In the genomic region with DNA sequence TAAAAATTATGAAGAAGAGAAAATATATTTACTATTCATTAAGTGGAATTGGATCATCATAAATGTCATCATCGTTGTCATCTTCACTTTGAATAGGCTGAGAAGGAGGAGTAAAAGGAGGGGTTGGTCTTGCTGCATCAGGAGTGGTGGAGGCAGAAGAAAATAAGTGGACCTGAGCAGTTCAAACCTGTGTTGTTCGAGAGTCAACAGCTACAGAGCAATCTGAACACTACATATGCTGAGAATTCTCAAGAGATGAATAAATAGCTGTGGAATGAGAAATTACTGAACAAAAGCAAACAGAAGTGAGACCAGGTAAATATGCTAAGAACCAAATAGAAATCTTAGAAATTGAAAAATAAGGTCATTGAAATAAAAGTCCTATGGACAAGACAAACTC, we compare ENCODE assay signal across 37 cellular contexts. TPM values are rescaled to one million over a fixed set of nuclear protein-coding genes. Genes with fewer than 3 reads are reported as not detected.
"Had no signal": no experiment of that assay in that cellular context is flagged by ENCODE, and none has a peak within 500 bp of the region (broad histone marks: within the 10 kb centered on the region; RNA-seq: fewer than 3 reads in every experiment).

No MANE protein-coding gene starts in this region.

- H3K27ac Mint-ChIP-seq: activated CD4-positive, alpha-beta memory T cell treated with anti-CD3 and anti-CD28 coated beads, Interleukin-2, amount 10 ng/mL, durations not matched to agents 7 days and 5 days; activated CD4-positive, alpha-beta T cell treated with anti-CD3 and anti-CD28 coated beads for 36 hours; activated CD4-positive, alpha-beta T cell treated with anti-CD3 and anti-CD28 coated beads, Interleukin-2, amount 10 ng/mL, durations not matched to agents 7 days and 5 days; activated CD8-positive, alpha-beta memory T cell treated with anti-CD3 and anti-CD28 coated beads, Interleukin-2, amount 10 ng/mL, durations not matched to agents 7 days and 5 days; activated CD8-positive, alpha-beta T cell treated with anti-CD3 and anti-CD28 coated beads, Interleukin-2, amount 10 ng/mL, durations not matched to agents 7 days and 5 days; activated naive CD4-positive, alpha-beta T cell treated with anti-CD3 and anti-CD28 coated beads, Interleukin-2, amount 50 U/mL, for 72 hours; activated naive CD8-positive, alpha-beta T cell treated with anti-CD3 and anti-CD28 coated beads for 36 hours; activated T-cell treated with anti-CD3 and anti-CD28 coated beads, Interleukin-2, amount 50 U/mL, for 24 hours; activated T-helper 2 cell treated with anti-CD3 and anti-CD28 coated beads, Interferon-gamma antibody, Interleukin-2, Interleukin-4, amounts not matched to agents 10 μg/mL and 5 μg/mL and 100 μg/mL, durations not matched to agents 14 hours and 24 hours and 36 hours; T-helper 1 cell treated with Interleukin-12 subunit alpha and Interleukin-12 subunit beta and Interleukin-4 antibody, amounts not matched to agents 30 μg/mL and 1 μg/mL, for 36 hours; T-helper 2 cell treated with Interferon-gamma antibody and Interleukin-4, amounts not matched to agents 5 μg/mL and 100 μg/mL, for 36 hours; WTC11 had no signal

- H3K9me3 ChIP-seq: adrenal gland, body of pancreas, breast epithelium had no signal

- H3K4me3 ChIP-seq: adrenal gland, body of pancreas, breast epithelium had no signal

- H3K4me1 ChIP-seq: adrenal gland, body of pancreas, breast epithelium had no signal

- ATAC-seq: activated CD4-positive, alpha-beta T cell treated with anti-CD3 and anti-CD28 coated beads for 36 hours; activated CD4-positive, CD25-positive, alpha-beta regulatory T cell treated with anti-CD3 and anti-CD28 coated beads, Interleukin-2, amount 50 U/mL, for 24 hours; activated CD8-positive, alpha-beta memory T cell treated with anti-CD3 and anti-CD28 coated beads, Interleukin-2, amount 10 ng/mL, durations not matched to agents 7 days and 5 days; activated CD8-positive, alpha-beta T cell treated with anti-CD3 and anti-CD28 coated beads, Interleukin-2, amount 10 ng/mL, durations not matched to agents 7 days and 5 days; activated naive CD4-positive, alpha-beta T cell treated with anti-CD3 and anti-CD28 coated beads, Interleukin-2, amount 50 U/mL, for 72 hours; body of pancreas; WTC11 had no signal

- H3K9me3 Mint-ChIP-seq: activated CD4-positive, alpha-beta memory T cell treated with anti-CD3 and anti-CD28 coated beads, Interleukin-2, amount 10 ng/mL, durations not matched to agents 7 days and 5 days; activated T-cell treated with anti-CD3 and anti-CD28 coated beads, Interleukin-2, amount 50 U/mL, for 24 hours; activated T-helper 2 cell treated with anti-CD3 and anti-CD28 coated beads, Interferon-gamma antibody, Interleukin-2, Interleukin-4, amounts not matched to agents 10 μg/mL and 5 μg/mL and 100 μg/mL, durations not matched to agents 14 hours and 24 hours and 36 hours; T-helper 1 cell treated with Interleukin-12 subunit alpha and Interleukin-12 subunit beta and Interleukin-4 antibody, amounts not matched to agents 30 μg/mL and 1 μg/mL, for 36 hours; T-helper 2 cell treated with Interferon-gamma antibody and Interleukin-4, amounts not matched to agents 5 μg/mL and 100 μg/mL, for 36 hours; WTC11 had no signal

- H3K36me3 ChIP-seq: adrenal gland, brain microvascular endothelial cell, breast epithelium, WERI-Rb-1 had no signal

- DNase-seq: activated CD4-positive, alpha-beta memory T cell treated with anti-CD3 and anti-CD28 coated beads, Interleukin-2, amount 10 ng/mL, durations not matched to agents 7 days and 5 days; activated CD4-positive, alpha-beta T cell treated with anti-CD3 and anti-CD28 coated beads for 1 hour; activated CD4-positive, alpha-beta T cell treated with anti-CD3 and anti-CD28 coated beads for 36 hours; activated CD4-positive, alpha-beta T cell treated with anti-CD3 and anti-CD28 coated beads for 48 hours; activated CD4-positive, alpha-beta T cell treated with anti-CD3 and anti-CD28 coated beads, Interleukin-2, amount 10 ng/mL, durations not matched to agents 7 days and 5 days; activated CD4-positive, alpha-beta T cell treated with anti-CD3 and anti-CD28 coated beads, Interleukin-2, amount 50 U/mL, for 48 hours; activated CD4-positive, CD25-positive, alpha-beta regulatory T cell; activated CD8-positive, alpha-beta memory T cell treated with anti-CD3 and anti-CD28 coated beads for 24 hours; activated CD8-positive, alpha-beta memory T cell treated with anti-CD3 and anti-CD28 coated beads, Interleukin-2, amount 10 ng/mL, durations not matched to agents 7 days and 5 days; activated CD8-positive, alpha-beta memory T cell treated with anti-CD3 and anti-CD28 coated beads, Interleukin-2, amount 50 U/mL, for 48 hours; activated CD8-positive, alpha-beta T cell treated with anti-CD3 and anti-CD28 coated beads, Interleukin-2, amount 10 ng/mL, durations not matched to agents 7 days and 5 days; activated effector memory CD4-positive, alpha-beta T cell treated with Interleukin-2 at 50 U/mL for 16 hours; activated gamma-delta T cell; activated naive CD4-positive, alpha-beta T cell treated with anti-CD3 and anti-CD28 coated beads, Interleukin-2, amount 50 U/mL, for 16 hours; activated naive CD4-positive, alpha-beta T cell treated with Interleukin-2 at 50 U/mL for 16 hours; activated naive CD8-positive, alpha-beta T cell treated with anti-CD3 and anti-CD28 coated beads for 36 hours; activated T-cell treated with anti-CD3 and anti-CD28 coated beads, Interleukin-2, amount 50 U/mL, for 24 hours; activated T-cell treated with anti-CD3 and anti-CD28 coated beads, Interleukin-2, amount 50 U/mL, for 48 hours; adrenal gland; amniotic stem cell; aorta; body of pancreas; brain microvascular endothelial cell; central memory CD4-positive, alpha-beta T cell; T-helper 1 cell; T-helper 2 cell; T-helper 9 cell; WERI-Rb-1 had no signal

- H3K27me3 Mint-ChIP-seq: activated CD4-positive, alpha-beta memory T cell treated with anti-CD3 and anti-CD28 coated beads, Interleukin-2, amount 10 ng/mL, durations not matched to agents 7 days and 5 days; activated naive CD8-positive, alpha-beta T cell treated with anti-CD3 and anti-CD28 coated beads for 36 hours had no signal

- H3K27me3 ChIP-seq: body of pancreas, brain microvascular endothelial cell, breast epithelium had no signal

- H3K4me3 Mint-ChIP-seq: activated CD4-positive, alpha-beta memory T cell treated with anti-CD3 and anti-CD28 coated beads, Interleukin-2, amount 10 ng/mL, durations not matched to agents 7 days and 5 days; activated CD4-positive, alpha-beta T cell treated with anti-CD3 and anti-CD28 coated beads for 36 hours; activated CD4-positive, alpha-beta T cell treated with anti-CD3 and anti-CD28 coated beads, Interleukin-2, amount 10 ng/mL, durations not matched to agents 7 days and 5 days; activated CD8-positive, alpha-beta memory T cell treated with anti-CD3 and anti-CD28 coated beads, Interleukin-2, amount 10 ng/mL, durations not matched to agents 7 days and 5 days; activated CD8-positive, alpha-beta T cell treated with anti-CD3 and anti-CD28 coated beads, Interleukin-2, amount 10 ng/mL, durations not matched to agents 7 days and 5 days; activated naive CD8-positive, alpha-beta T cell treated with anti-CD3 and anti-CD28 coated beads for 36 hours; activated T-cell treated with anti-CD3 and anti-CD28 coated beads, Interleukin-2, amount 50 U/mL, for 24 hours; T-helper 1 cell treated with Interleukin-12 subunit alpha and Interleukin-12 subunit beta and Interleukin-4 antibody, amounts not matched to agents 30 μg/mL and 1 μg/mL, for 36 hours; T-helper 2 cell treated with Interferon-gamma antibody and Interleukin-4, amounts not matched to agents 5 μg/mL and 100 μg/mL, for 36 hours; WTC11 had no signal

- H3K36me3 Mint-ChIP-seq: activated CD8-positive, alpha-beta memory T cell treated with anti-CD3 and anti-CD28 coated beads, Interleukin-2, amount 10 ng/mL, durations not matched to agents 7 days and 5 days; activated naive CD8-positive, alpha-beta T cell treated with anti-CD3 and anti-CD28 coated beads for 36 hours; WTC11 had no signal

- H3K4me1 Mint-ChIP-seq: activated CD4-positive, alpha-beta memory T cell treated with anti-CD3 and anti-CD28 coated beads, Interleukin-2, amount 10 ng/mL, durations not matched to agents 7 days and 5 days; activated CD4-positive, alpha-beta T cell treated with anti-CD3 and anti-CD28 coated beads, Interleukin-2, amount 10 ng/mL, durations not matched to agents 7 days and 5 days; activated CD8-positive, alpha-beta memory T cell treated with anti-CD3 and anti-CD28 coated beads, Interleukin-2, amount 10 ng/mL, durations not matched to agents 7 days and 5 days; WTC11 had no signal

- H3K27ac ChIP-seq: adrenal gland, body of pancreas, brain microvascular endothelial cell, breast epithelium, WERI-Rb-1 had no signal

RNA-seq across cellular contexts. Expression of gene CCK, which starts 32.3 kb away (rescaled TPM):
- total RNA-seq: activated CD4-positive, alpha-beta memory T cell treated with anti-CD3 and anti-CD28 coated beads, Interleukin-2, amount 10 ng/mL, durations not matched to agents 7 days and 5 days; activated CD4-positive, alpha-beta T cell treated with anti-CD3 and anti-CD28 coated beads for 36 hours; activated CD4-positive, alpha-beta T cell treated with anti-CD3 and anti-CD28 coated beads, Interleukin-2, amount 10 ng/mL, durations not matched to agents 7 days and 5 days; activated CD8-positive, alpha-beta memory T cell treated with anti-CD3 and anti-CD28 coated beads, Interleukin-2, amount 10 ng/mL, durations not matched to agents 7 days and 5 days; activated CD8-positive, alpha-beta T cell treated with anti-CD3 and anti-CD28 coated beads, Interleukin-2, amount 10 ng/mL, durations not matched to agents 7 days and 5 days; activated naive CD4-positive, alpha-beta T cell treated with anti-CD3 and anti-CD28 coated beads, Interleukin-2, amount 50 U/mL, for 72 hours; activated naive CD8-positive, alpha-beta T cell treated with anti-CD3 and anti-CD28 coated beads for 36 hours; activated T-helper 2 cell treated with anti-CD3 and anti-CD28 coated beads, Interferon-gamma antibody, Interleukin-2, Interleukin-4, amounts not matched to agents 10 μg/mL and 5 μg/mL and 100 μg/mL, durations not matched to agents 14 hours and 24 hours and 36 hours; aorta; astrocyte; body of pancreas; breast epithelium; cardiac septum had no signal
